ENCODE assay signal across 30 cellular contexts in the genomic region with DNA sequence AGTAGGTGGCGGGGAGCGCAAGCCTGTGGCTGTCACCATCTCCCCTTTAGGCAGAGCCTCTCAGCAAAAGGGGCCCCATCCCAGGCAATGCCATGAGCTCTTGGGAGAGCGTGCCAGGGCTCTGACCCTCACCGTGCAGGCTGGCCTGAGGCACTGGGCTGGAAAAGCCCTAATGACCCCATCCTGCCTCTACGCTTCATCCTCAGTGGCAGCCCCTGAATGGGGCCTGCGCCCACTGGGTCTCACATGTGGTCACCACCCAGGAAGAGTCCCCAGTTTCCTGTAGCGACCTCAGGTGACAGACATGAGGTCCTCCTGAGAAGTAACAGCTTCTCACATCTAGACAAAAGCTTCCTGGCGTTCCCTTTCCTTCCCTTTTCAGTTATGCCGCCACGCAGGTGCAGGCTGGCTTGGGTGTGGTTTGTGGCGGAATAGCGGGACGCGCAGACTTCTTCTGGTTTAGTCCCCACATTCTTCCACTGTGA. TPM values are rescaled to one million over a fixed set of nuclear protein-coding genes. Genes with fewer than 3 reads are reported as not detected.
DNase-seq lines count a peak whose midpoint lies in the region; ATAC-seq, FAIRE-seq and TF ChIP-seq lines count a peak whose summit lies in the region.
"Had no signal": no experiment of that assay in that cellular context is flagged by ENCODE, and none has a peak within 500 bp of the region (broad histone marks: within the 10 kb centered on the region; RNA-seq: fewer than 3 reads in every experiment).

No MANE protein-coding gene starts in this region.

- H3K27me3 ChIP-seq in CD8-positive, alpha-beta T cell (ENCODE audit: insufficient read depth, low read length): no peaks in the 10 kb centered on the region
- H3K27me3 ChIP-seq in Karpas-422 (ENCODE audit: low read length): no peaks in the 10 kb centered on the region
- H3K27me3 ChIP-seq: breast epithelium, upper lobe of right lung had no signal

- H3K4me3 Mint-ChIP-seq in CD8-positive, alpha-beta T cell: no peak overlapping the region
- peak overlapping the region in 2 of 5 donors; percentile 13 to 25 for H3K4me3 Mint-ChIP-seq in immature natural killer cell
- H3K4me3 Mint-ChIP-seq in stimulated activated naive CD8-positive, alpha-beta T cell treated with anti-CD3 and anti-CD28 coated beads, Interleukin-15, amount 100 ng/mL, for 72 hours: no peak overlapping the region
- H3K4me3 Mint-ChIP-seq: activated naive CD4-positive, alpha-beta T cell treated with anti-CD3 and anti-CD28 coated beads, Interleukin-2, amount 10 ng/mL, durations not matched to agents 7 days and 5 days; nephron; T-helper 17 cell had no signal

- H3K9ac ChIP-seq in Karpas-422 (ENCODE audit: low read length): no peak overlapping the region
- H3K9ac ChIP-seq: parathyroid adenoma had no signal

- TF ChIP-seq POLR2A in H54 (IDR thresholded peaks at IDR 0.05; ENCODE audit: low read depth, low read length): no peak

- no peaks in the 10 kb centered on the region for H3K9me3 Mint-ChIP-seq in CD8-positive, alpha-beta T cell
- no peaks in the 10 kb centered on the region for H3K9me3 Mint-ChIP-seq in immature natural killer cell
- H3K9me3 Mint-ChIP-seq in stimulated activated naive CD8-positive, alpha-beta T cell treated with anti-CD3 and anti-CD28 coated beads, Interleukin-15, amount 100 ng/mL, for 72 hours: no peaks in the 10 kb centered on the region
- H3K9me3 Mint-ChIP-seq: activated naive CD4-positive, alpha-beta T cell treated with anti-CD3 and anti-CD28 coated beads, Interleukin-2, amount 10 ng/mL, durations not matched to agents 7 days and 5 days; nephron had no signal

- H3K4me2 ChIP-seq in Karpas-422 (ENCODE audit: low read depth, low read length, poor library complexity, severe bottlenecking): no peak overlapping the region
- H3K4me2 ChIP-seq: smooth muscle cell had no signal

- no peak overlapping the region for H3K4me3 ChIP-seq in CD8-positive, alpha-beta T cell (ENCODE audit: low read depth, low read length)
- H3K4me3 ChIP-seq in Karpas-422 (ENCODE audit: low read length): no peak overlapping the region
- H3K4me3 ChIP-seq: breast epithelium, smooth muscle cell, upper lobe of right lung had no signal

- H3K27ac ChIP-seq in CD8-positive, alpha-beta T cell (ENCODE audit: low read depth, low read length): no peak overlapping the region
- H3K27ac ChIP-seq in Karpas-422 (ENCODE audit: low read length): no peak overlapping the region
- H3K27ac ChIP-seq: breast epithelium, parathyroid adenoma, upper lobe of right lung had no signal

- TF ChIP-seq CTCF in CD8-positive, alpha-beta T cell (IDR thresholded peaks at IDR 0.05): no peak

- peaks cover 20% of the 10 kb centered on the region for H3K4me1 Mint-ChIP-seq in CD8-positive, alpha-beta T cell (ENCODE audit: low read depth)
- peaks cover 17 to 21% of the 10 kb centered on the region in 2 donors for H3K4me1 Mint-ChIP-seq in immature natural killer cell
- peaks cover 27% of the 10 kb centered on the region for H3K4me1 Mint-ChIP-seq in stimulated activated naive CD8-positive, alpha-beta T cell treated with anti-CD3 and anti-CD28 coated beads, Interleukin-15, amount 100 ng/mL, for 72 hours
- H3K4me1 Mint-ChIP-seq: nephron had no signal

- FAIRE-seq in H54 (lab: Jason Lieb, UNC): no peak

- no peak for ATAC-seq in CD8-positive, alpha-beta T cell
- peak; percentile 48 for ATAC-seq in stimulated activated naive CD8-positive, alpha-beta T cell treated with anti-CD3 and anti-CD28 coated beads, Interleukin-15, amount 100 ng/mL, for 72 hours
- ATAC-seq: T-helper 17 cell, upper lobe of right lung had no signal

- no peaks in the 10 kb centered on the region for H3K9me2 ChIP-seq in Karpas-422 (replicated peaks; ENCODE audit: insufficient read depth, low read length)

- H3K9me3 ChIP-seq in CD8-positive, alpha-beta T cell (ENCODE audit: low read length): no peaks in the 10 kb centered on the region
- no peaks in the 10 kb centered on the region for H3K9me3 ChIP-seq in Karpas-422 (ENCODE audit: low read length)
- H3K9me3 ChIP-seq: breast epithelium, upper lobe of right lung had no signal

- POLR2A ChIA-PET in CD8-positive, alpha-beta T cell (lab: Charles Lee): no interaction called here

- peaks cover 18% of the 10 kb centered on the region for H3K4me1 ChIP-seq in CD8-positive, alpha-beta T cell (ENCODE audit: insufficient read depth, low read length)
- H3K4me1 ChIP-seq in Karpas-422 (ENCODE audit: low read length): no peaks in the 10 kb centered on the region
- H3K4me1 ChIP-seq: breast epithelium, upper lobe of right lung had no signal

- no peak overlapping the region for H2AFZ ChIP-seq in Karpas-422 (ENCODE audit: low read length)
- H2AFZ ChIP-seq: parathyroid adenoma had no signal

- CTCF ChIA-PET in CD8-positive, alpha-beta T cell (lab: Charles Lee): interaction anchor here (1.0 to 1.1 kb wide), 2 partner anchors 16 to 413 kb away, joined by 3 read pairs; no protein-coding TSS in a partner anchor

- peak in 1 of 7 experiments; percentile 45 for DNase-seq in CD8-positive, alpha-beta T cell
- DNase-seq in Kasumi-1 (lab: John Stamatoyannopoulos, UW) (peak; percentile 71 to 74), immature natural killer cell (peak; percentile 22 to 47 (median 35)), H54 (ENCODE audit: insufficient read length, low spot score) (no peak), Karpas-422 (no peak)
- DNase-seq in stimulated activated naive CD8-positive, alpha-beta T cell treated with anti-CD3 and anti-CD28 coated beads, Interleukin-15, amount 100 ng/mL, for 72 hours: no peak
- no peak for DNase-seq in NK-92 treated with Interleukin-12 subunit alpha and Interleukin-12 subunit beta, amount 100 ng/mL, for 24 hours (lab: John Stamatoyannopoulos, UW)
- DNase-seq: activated CD4-positive, alpha-beta T cell treated with anti-CD3 and anti-CD28 coated beads for 1 hour; activated naive CD4-positive, alpha-beta T cell treated with anti-CD3 and anti-CD28 coated beads, Interleukin-2, amount 10 ng/mL, durations not matched to agents 7 days and 5 days; effector CD8-positive, alpha-beta T cell; EL; GOT3; islet precursor cell; KBM-7; midbrain; NCI-H1417 treated with DMSO at 0.1 percent for 48 hours; NCI-H82; RPMI8226; stimulated activated CD4-positive, alpha-beta T cell treated with anti-CD3 and anti-CD28 coated beads, Interleukin-2, amount 100 ng/mL, for 24 hours; T-helper 17 cell; upper lobe of right lung had no signal

- peaks cover 70% of the 10 kb centered on the region for H3K36me3 Mint-ChIP-seq in CD8-positive, alpha-beta T cell
- peaks cover 16 to 60% (median 21%) of the 10 kb centered on the region in 3 donors for H3K36me3 Mint-ChIP-seq in immature natural killer cell

- H3K27me3 Mint-ChIP-seq in CD8-positive, alpha-beta T cell (ENCODE audit: low read depth): no peaks in the 10 kb centered on the region
- peaks cover 2 to 6% (median 5%) of the 10 kb centered on the region in 3 donors for H3K27me3 Mint-ChIP-seq in immature natural killer cell (ENCODE audit: low read depth in 3 of 3)
- no peaks in the 10 kb centered on the region for H3K27me3 Mint-ChIP-seq in stimulated activated naive CD8-positive, alpha-beta T cell treated with anti-CD3 and anti-CD28 coated beads, Interleukin-15, amount 100 ng/mL, for 72 hours
- H3K27me3 Mint-ChIP-seq: activated naive CD4-positive, alpha-beta T cell treated with anti-CD3 and anti-CD28 coated beads, Interleukin-2, amount 10 ng/mL, durations not matched to agents 7 days and 5 days; T-helper 17 cell had no signal

- no peaks in the 10 kb centered on the region for H3K79me2 ChIP-seq in Karpas-422 (ENCODE audit: low read length)
- H3K79me2 ChIP-seq: parathyroid adenoma had no signal

- H3K27ac Mint-ChIP-seq in CD8-positive, alpha-beta T cell: peak overlapping the region; percentile 57
- peak overlapping the region in 5 of 6 donors; percentile 14 to 77 (median 59) for H3K27ac Mint-ChIP-seq in immature natural killer cell
- H3K27ac Mint-ChIP-seq in stimulated activated naive CD8-positive, alpha-beta T cell treated with anti-CD3 and anti-CD28 coated beads, Interleukin-15, amount 100 ng/mL, for 72 hours: no peak overlapping the region
- H3K27ac Mint-ChIP-seq: activated naive CD4-positive, alpha-beta T cell treated with anti-CD3 and anti-CD28 coated beads, Interleukin-2, amount 10 ng/mL, durations not matched to agents 7 days and 5 days; T-helper 17 cell had no signal

- no peaks in the 10 kb centered on the region for H4K20me1 ChIP-seq in Karpas-422 (ENCODE audit: insufficient read depth, low read depth, low read length)

- intact Hi-C loops in CD8-positive, alpha-beta T cell (cut with DNase I, micrococcal nuclease): no loop called here

- H3K36me3 ChIP-seq in CD8-positive, alpha-beta T cell (ENCODE audit: insufficient read depth, low read length): peaks cover 8% of the 10 kb centered on the region
- no peaks in the 10 kb centered on the region for H3K36me3 ChIP-seq in Karpas-422 (ENCODE audit: insufficient read depth, low read length)
- H3K36me3 ChIP-seq: breast epithelium had no signal

RNA-seq across cellular contexts. Expression of a gene that starts 59.2 kb away (rescaled TPM):
- not detected for total RNA-seq in CD8-positive, alpha-beta T cell
- polyA plus RNA-seq in immature natural killer cell: under 1 TPM in 1 of 3 donors, not detected in 2; 0.19 TPM
- not detected in 2 replicates for total RNA-seq in Karpas-422 (2014; rRNA removed; shearing (Covaris generic); ENCODE audit: low replicate concordance)
- total RNA-seq: breast epithelium, epithelial cell of proximal tubule, HT-29, SK-MEL-5, smooth muscle cell, subcutaneous adipose tissue, upper lobe of right lung had no signal
- polyA plus RNA-seq: liver, smooth muscle cell had no signal

Comparison
In these comparisons a context has a peak if more than half of its experiments do, and no peak if none do; other contexts are left out.
1. DNase-seq: peak in Kasumi-1 (2 of 2) and immature natural killer cell (3 of 3); none in stimulated activated naive CD8-positive, alpha-beta T cell treated with anti-CD3 and anti-CD28 coated beads, Interleukin-15, amount 100 ng/mL, for 72 hours (0 of 2), NK-92 treated with Interleukin-12 subunit alpha and Interleukin-12 subunit beta, amount 100 ng/mL, for 24 hours (single experiment), H54 (single experiment) and Karpas-422 (single experiment).
2. H3K27ac Mint-ChIP-seq: peak in CD8-positive, alpha-beta T cell (single experiment) and immature natural killer cell (5 of 6); none in stimulated activated naive CD8-positive, alpha-beta T cell treated with anti-CD3 and anti-CD28 coated beads, Interleukin-15, amount 100 ng/mL, for 72 hours (0 of 2).